Comparison of ENCODE assay signal across 1 cellular context in genomic region chr21:25371831-25372434, GRCh38.
TF ChIP-seq lines count a peak whose summit lies in the region.

No MANE protein-coding gene starts in this region.

TF ChIP-seq in IMR-90, 13 proteins besides CTCF, POLR2A, EP300 and RAD21:
- TF ChIP-seq RCOR1 (IDR thresholded peaks at IDR 0.05; ENCODE audit: insufficient replicate concordance, low read length) (no peak), ELK1 (IDR thresholded peaks at IDR 0.05; ENCODE audit: borderline replicate concordance, low read depth, low read length) (no peak), CEBPB (IDR thresholded peaks at IDR 0.05; ENCODE audit: low read depth, low read length) (no peak), NFE2L2 (IDR thresholded peaks at IDR 0.05; ENCODE audit: low read depth, low read length) (no peak), MAFK (IDR thresholded peaks at IDR 0.05; ENCODE audit: low read depth, low read length) (no peak), SMC3 (IDR thresholded peaks at IDR 0.05; ENCODE audit: low read depth, low read length) (no peak), MXI1 (IDR thresholded peaks at IDR 0.05; ENCODE audit: borderline replicate concordance, low read depth, low read length) (no peak), FOS (IDR thresholded peaks at IDR 0.05; ENCODE audit: low read depth, low read length) (no peak), RFX5 (IDR thresholded peaks at IDR 0.05; ENCODE audit: low read depth, low read length) (no peak), MAZ (IDR thresholded peaks at IDR 0.05; ENCODE audit: borderline replicate concordance, low read depth, low read length) (no peak), BHLHE40 (IDR thresholded peaks at IDR 0.05; ENCODE audit: low read depth, low read length) (no peak), CHD1 (IDR thresholded peaks at IDR 0.05; ENCODE audit: low read depth, low read length) (no peak)
- TF ChIP-seq, protein P1, sequence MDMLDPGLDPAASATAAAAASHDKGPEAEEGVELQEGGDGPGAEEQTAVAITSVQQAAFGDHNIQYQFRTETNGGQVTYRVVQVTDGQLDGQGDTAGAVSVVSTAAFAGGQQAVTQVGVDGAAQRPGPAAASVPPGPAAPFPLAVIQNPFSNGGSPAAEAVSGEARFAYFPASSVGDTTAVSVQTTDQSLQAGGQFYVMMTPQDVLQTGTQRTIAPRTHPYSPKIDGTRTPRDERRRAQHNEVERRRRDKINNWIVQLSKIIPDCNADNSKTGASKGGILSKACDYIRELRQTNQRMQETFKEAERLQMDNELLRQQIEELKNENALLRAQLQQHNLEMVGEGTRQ (IDR thresholded peaks at IDR 0.05; ENCODE audit: low read depth, low read length) = no peak
TF ChIP-seq in IMR-90: peak in this region for 0.
